Comparison of ENCODE assay signal across 1 cellular context in genomic region chr12:83121886-83122622, GRCh38.
TF ChIP-seq lines count a peak whose summit lies in the region.

No MANE protein-coding gene starts in this region.

TF ChIP-seq in WTC11, 78 proteins besides CTCF, POLR2A, EP300 and RAD21 (continued from another document):
- TF ChIP-seq ZNF281 (CRISPR knock-in tag; IDR thresholded peaks at IDR 0.05) (no peak), CREM (CRISPR knock-in tag; IDR thresholded peaks at IDR 0.05) (no peak)
